15 cellular contexts compared by ENCODE assay signal in the genomic region with DNA sequence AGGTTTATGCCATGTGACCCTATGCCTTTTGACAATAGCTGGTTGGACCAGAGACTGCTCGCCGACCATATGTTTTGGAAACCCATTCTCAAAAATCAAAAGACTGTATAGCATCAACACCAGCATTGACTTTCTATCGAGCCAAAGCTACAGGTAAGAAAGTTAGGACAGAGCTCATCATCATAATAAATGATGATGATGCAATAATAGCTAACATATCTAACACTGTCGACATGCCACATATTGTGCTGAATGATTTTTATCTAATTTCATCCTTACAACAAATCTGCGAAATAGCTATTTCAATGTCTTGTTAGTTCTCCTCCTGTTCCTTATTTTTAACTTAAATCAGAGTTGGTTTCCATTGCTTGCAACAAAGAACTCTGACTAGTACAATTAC.
DNase-seq lines count a peak whose midpoint lies in the region; ATAC-seq, FAIRE-seq and TF ChIP-seq lines count a peak whose summit lies in the region.
"Had no signal": no experiment of that assay in that cellular context is flagged by ENCODE, and none has a peak within 500 bp of the region (broad histone marks: within the 10 kb centered on the region; RNA-seq: fewer than 3 reads in every experiment).

No MANE protein-coding gene starts in this region.

- no TSS peak for BruUV-seq in K562 (replicated peaks; lab: Mats Ljungman, UMichigan)

- H3K79me2 ChIP-seq in K562 (ENCODE audit: control insufficient read depth, insufficient read depth, low read length) (no peaks in the 10 kb centered on the region), H1 (ENCODE audit: control insufficient read depth in 1 of 2, insufficient read depth in 2 of 2, low read length in 2 of 2) (no peaks in the 10 kb centered on the region)

- in situ Hi-C loops in K562 (cut with MboI), result loop anchor here (10.0 kb wide), 1 partner anchor 377 kb away; no protein-coding TSS in a partner anchor

- ATAC-seq in A549 (no peak), K562 (no peak), GM18498 (IDR thresholded peaks at IDR 0.05; ENCODE audit: unreplicated experiment) (no peak)
- ATAC-seq: CD8-positive, alpha-beta T cell had no signal

- H3K4me2 ChIP-seq in A549, result no peak overlapping the region
- no peak overlapping the region for H3K4me2 ChIP-seq in K562 (ENCODE audit: insufficient read depth, low read length)
- H3K4me2 ChIP-seq in H1 (ENCODE audit: insufficient read depth in 1 of 2, low read depth in 2 of 2, low read length in 2 of 2), result no peak overlapping the region
- H3K4me2 ChIP-seq: BLaER1 treated with 17β-estradiol and CSF1 and Interleukin-3, amounts not matched to agents 10 nM and 100 nM had no signal

- H3K9ac ChIP-seq in K562 (ENCODE audit: insufficient read depth in 1 of 2, low read depth in 2 of 2, low read length in 2 of 2) (no peak overlapping the region), H1 (replicated peaks in 1 of 4; ENCODE audit: extremely low read depth in 1 of 4, low read depth in 3 of 4, low read length in 3 of 4) (no peak overlapping the region)
- H3K9ac ChIP-seq: BLaER1 treated with 17β-estradiol and CSF1 and Interleukin-3, amounts not matched to agents 10 nM and 100 nM had no signal

- CTCF ChIA-PET in A549 (lab: Yijun Ruan, JAX) (interaction anchor here (1.1 to 4.3 kb wide), 12 partner anchors 9 to 478 kb away, joined by 3 to 67 read pairs (median 8); partner anchors contain the start of gene EGLN3), K562 (lab: Yijun Ruan, JAX; ENCODE audit: low intra/inter-chr PET ratio) (no interaction called here), H1 (lab: Charles Lee; ENCODE audit: partially characterized antibody) (interaction anchor here (0.7 to 7.2 kb wide), 38 partner anchors 7 to 474 kb away, joined by 3 to 80 read pairs (median 6); no protein-coding TSS in a partner anchor)

- no peak overlapping the region for H4K8ac ChIP-seq in H1 (ENCODE audit: extremely low read depth, insufficient read depth, low read length)

- no peak overlapping the region for H2BK12ac ChIP-seq in H1 (ENCODE audit: low read depth, low read length)

- no peak overlapping the region for H4K91ac ChIP-seq in H1 (replicated peaks; ENCODE audit: insufficient read length, low read length)

- WGBS in A549 (ENCODE audit: missing lambda C conversion rate), result 74% methylated on average over 5 of the region's 5 CpGs
- 69% methylated on average over 5 of the region's 5 CpGs for WGBS in K562 (ENCODE audit: insufficient coverage, low coverage, missing lambda C conversion rate)
- WGBS in H1 (ENCODE audit: extremely low coverage in 1 of 2, insufficient coverage in 1 of 2, insufficient read length in 1 of 2, insufficient replicate concordance in 2 of 2, low coverage in 1 of 2, low lambda C conversion rate in 2 of 2, missing lambda C conversion rate in 1 of 2), 2 experiments, result 93% methylated on average over 5 of the region's 5 CpGs; no CpG with 5 or more reads in 1 of the 2 experiments

- no peak overlapping the region for H3K14ac ChIP-seq in H1 (ENCODE audit: insufficient read length)

- TF ChIP-seq RAD21 in A549 (conservative IDR thresholded peaks at IDR 0.05 in 1 of 2, IDR thresholded peaks at IDR 0.05 in 1 of 2) (no peak), K562 (CRISPR knock-in tag; conservative IDR thresholded peaks at IDR 0.05 in 1 of 2, IDR thresholded peaks at IDR 0.05 in 1 of 2) (no peak), H1 (IDR thresholded peaks at IDR 0.05 in 1 of 2, conservative IDR thresholded peaks at IDR 0.05 in 1 of 2; ENCODE audit: low read depth in 2 of 2, low read length in 2 of 2) (no peak)

- H3K27me3 ChIP-seq in K562 (ENCODE audit: control insufficient read depth in 2 of 2, insufficient read depth in 2 of 2, low read length in 2 of 2) (no peaks in the 10 kb centered on the region), H1 (replicated peaks in 1 of 4; ENCODE audit: control insufficient read depth in 3 of 4, extremely low read depth in 1 of 4, insufficient read depth in 3 of 4, low read length in 3 of 4) (no peaks in the 10 kb centered on the region)
- H3K27me3 ChIP-seq: BLaER1 treated with 17β-estradiol and CSF1 and Interleukin-3, amounts not matched to agents 10 nM and 100 nM had no signal

- H3K9me3 ChIP-seq in A549 (no peaks in the 10 kb centered on the region), K562 (replicated peaks; ENCODE audit: control insufficient read depth, insufficient read depth, low read depth, low read length) (no peaks in the 10 kb centered on the region), H1 (ENCODE audit: insufficient read depth in 2 of 2, low read depth in 1 of 2, low read length in 1 of 2) (no peaks in the 10 kb centered on the region)
- H3K9me3 ChIP-seq: BLaER1 treated with 17β-estradiol and CSF1 and Interleukin-3, amounts not matched to agents 10 nM and 100 nM had no signal

- no peaks in the 10 kb centered on the region for H3K36me3 ChIP-seq in K562 (ENCODE audit: control insufficient read depth, insufficient read depth, low read length)
- no peaks in the 10 kb centered on the region for H3K36me3 ChIP-seq in H1 (ENCODE audit: control insufficient read depth in 2 of 4, insufficient read depth in 4 of 4, low read length in 3 of 4)
- H3K36me3 ChIP-seq: BLaER1 treated with 17β-estradiol and CSF1 and Interleukin-3, amounts not matched to agents 10 nM and 100 nM had no signal

- no peak overlapping the region for H2BK5ac ChIP-seq in H1 (ENCODE audit: low read depth, low read length)

- no peak overlapping the region for H4K5ac ChIP-seq in H1 (ENCODE audit: insufficient read length, low read depth, low read length)

- H4K20me1 ChIP-seq in K562 (replicated peaks; ENCODE audit: control insufficient read depth, insufficient read depth, low read length), result no peaks in the 10 kb centered on the region
- no peaks in the 10 kb centered on the region for H4K20me1 ChIP-seq in H1 (replicated peaks in 1 of 2; ENCODE audit: control insufficient read depth in 1 of 2, insufficient read depth in 2 of 2, low read length in 2 of 2)
- H4K20me1 ChIP-seq: BLaER1 treated with 17β-estradiol and CSF1 and Interleukin-3, amounts not matched to agents 10 nM and 100 nM had no signal

- H2AK5ac ChIP-seq in H1 (ENCODE audit: low read depth, low read length), result no peak overlapping the region

- H3K27ac ChIP-seq in A549, result no peak overlapping the region
- no peak overlapping the region for H3K27ac ChIP-seq in K562 (ENCODE audit: extremely low read depth, low read depth, low read length)
- H3K27ac ChIP-seq in H1 (ENCODE audit: low read depth, low read length), result no peak overlapping the region
- H3K27ac ChIP-seq: BLaER1 treated with 17β-estradiol and CSF1 and Interleukin-3, amounts not matched to agents 10 nM and 100 nM had no signal

- H3K4ac ChIP-seq in H1 (replicated peaks; ENCODE audit: insufficient read length, low read depth, low read length), result no peak overlapping the region

- no peaks in the 10 kb centered on the region for H3K9me1 ChIP-seq in K562 (ENCODE audit: control insufficient read depth, insufficient read depth, low read length)

- TF ChIP-seq CTCF in A549 (IDR thresholded peaks at IDR 0.05), result no peak
- no peak for TF ChIP-seq CTCF in K562 (IDR thresholded peaks at IDR 0.05 in 2 of 3, conservative IDR thresholded peaks at IDR 0.05 in 1 of 3; ENCODE audit: insufficient read depth in 2 of 3, low read depth in 1 of 3, low read length in 3 of 3)
- TF ChIP-seq CTCF in H1 (IDR thresholded peaks at IDR 0.05; ENCODE audit: control extremely low read depth in 1 of 3, insufficient read depth in 1 of 3, low read depth in 1 of 3, low read length in 3 of 3), result no peak

- DNase-seq in A549 (ENCODE audit: low read depth in 1 of 2, low spot score in 1 of 2) (no peak), K562 (ENCODE audit: extremely low read depth in 1 of 4, low spot score in 3 of 4) (no peak), H1 (ENCODE audit: low read depth in 1 of 2, low spot score in 2 of 2) (no peak), superior temporal gyrus (ENCODE audit: extremely low spot score) (peak; percentile 29), NOMO-1 (lab: John Stamatoyannopoulos, UW; ENCODE audit: unreplicated experiment in 2 of 2) (no peak), NAMALWA (ENCODE audit: low spot score) (no peak)
- DNase-seq: 8988T; Calu3; CD8-positive, alpha-beta T cell; DMS79 treated with DMSO at 0.1 percent for 48 hours; GF-D8; GOT3; H9 had no signal

- FAIRE-seq in A549 (lab: Jason Lieb, UNC) (no peak), K562 (lab: Jason Lieb, UNC) (no peak), H1 (lab: Jason Lieb, UNC) (no peak)

- H3K4me3 ChIP-seq in A549 (no peak overlapping the region), K562 (no peak overlapping the region), H1 (ENCODE audit: extremely low read depth in 1 of 4, insufficient read depth in 2 of 4, low read depth in 3 of 4, low read length in 4 of 4) (no peak overlapping the region)
- H3K4me3 ChIP-seq: BLaER1 treated with 17β-estradiol and CSF1 and Interleukin-3, amounts not matched to agents 10 nM and 100 nM had no signal

- TF ChIP-seq POLR2A in A549 (IDR thresholded peaks at IDR 0.05; ENCODE audit: low read length) (no peak), K562 (conservative IDR thresholded peaks at IDR 0.05) (no peak), H1 (IDR thresholded peaks at IDR 0.05; ENCODE audit: control extremely low read depth in 1 of 2, low read depth in 2 of 2, low read length in 2 of 2) (no peak)

- H3K23me2 ChIP-seq in H1 (ENCODE audit: low read depth, low read length), result no peaks in the 10 kb centered on the region; the same call in 1 of the 2 replicates

- no peak overlapping the region for H3K23ac ChIP-seq in H1 (ENCODE audit: insufficient read length)

- POLR2A ChIA-PET in A549 (lab: Yijun Ruan, JAX), result interaction anchor here (1.9 kb wide), 1 partner anchor 250 kb away, joined by 5 read pairs; no protein-coding TSS in a partner anchor
- POLR2A ChIA-PET in K562 (lab: Yijun Ruan, JAX), result interaction anchor here (1.5 kb wide), 2 partner anchors 11 to 250 kb away, joined by 4 read pairs; no protein-coding TSS in a partner anchor
- POLR2A ChIA-PET in H1 (lab: Charles Lee; ENCODE audit: partially characterized antibody), result no interaction called here

- H2AFZ ChIP-seq in K562 (ENCODE audit: low read depth, low read length), result no peak overlapping the region
- H2AFZ ChIP-seq in H1 (ENCODE audit: low read length), result no peak overlapping the region

- H2BK120ac ChIP-seq in H1 (replicated peaks; ENCODE audit: low read depth, low read length), result no peak overlapping the region

- no peak overlapping the region for H2BK20ac ChIP-seq in H1 (ENCODE audit: low read length)

- H3K18ac ChIP-seq in H1 (ENCODE audit: extremely low read depth, low read length), result no peak overlapping the region

- H3K79me1 ChIP-seq in H1 (ENCODE audit: low read depth, low read length), result no peaks in the 10 kb centered on the region

- no peak overlapping the region for H2BK15ac ChIP-seq in H1 (ENCODE audit: low read length)

- no peak overlapping the region for H3K56ac ChIP-seq in H1 (replicated peaks; ENCODE audit: insufficient read length, low read depth, low read length)

- intact Hi-C loops in K562 (cut with micrococcal nuclease), result loop anchor here (5.0 to 10.0 kb wide), 4 partner anchors 69 to 457 kb away; no protein-coding TSS in a partner anchor

- no peak for TF ChIP-seq EP300 in A549 (IDR thresholded peaks at IDR 0.05)
- TF ChIP-seq EP300 in K562 (IDR thresholded peaks at IDR 0.05; ENCODE audit: low read length), result no peak
- no peak for TF ChIP-seq EP300 in H1 (IDR thresholded peaks at IDR 0.05; ENCODE audit: borderline replicate concordance in 1 of 2, low read depth in 2 of 2, low read length in 2 of 2)

- H3K4me1 ChIP-seq in A549, result no peaks in the 10 kb centered on the region
- H3K4me1 ChIP-seq in K562 (replicated peaks in 1 of 2; ENCODE audit: control insufficient read depth in 2 of 2, insufficient read depth in 2 of 2, low read length in 2 of 2), result peaks cover 0 to 11% of the 10 kb centered on the region in 2 experiments; a peak in 2 of 5 replicates
- H3K4me1 ChIP-seq in H1 (replicated peaks in 1 of 4; ENCODE audit: control insufficient read depth in 3 of 4, insufficient read depth in 4 of 4, low read length in 3 of 4), result peaks cover 4 to 8% (median 6%) of the 10 kb centered on the region in 4 experiments; a peak in 5 of 7 replicates
- H3K4me1 ChIP-seq: BLaER1 treated with 17β-estradiol and CSF1 and Interleukin-3, amounts not matched to agents 10 nM and 100 nM had no signal
